9 cellular contexts compared by ENCODE assay signal in the genomic region with DNA sequence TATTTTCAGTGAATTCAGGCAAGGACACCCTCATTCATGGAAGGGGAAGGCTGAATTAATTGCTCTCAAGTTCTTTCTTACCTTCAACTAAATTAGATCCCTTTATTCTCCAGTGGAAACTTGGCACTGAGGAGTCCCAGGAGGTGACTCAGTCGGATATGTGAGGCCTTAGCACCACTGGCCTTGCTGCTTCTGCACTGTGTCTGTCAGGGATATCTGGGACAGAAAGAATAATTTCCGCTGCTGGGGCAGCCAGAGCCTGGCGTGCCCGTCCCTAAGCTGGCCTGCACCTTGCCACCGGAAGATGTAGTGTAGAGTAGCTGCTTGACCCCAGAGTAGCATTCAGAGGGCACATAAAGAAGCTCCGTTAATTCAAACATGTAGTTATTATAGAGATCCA. TPM values are rescaled to one million over a fixed set of nuclear protein-coding genes. Genes with fewer than 3 reads are reported as not detected.
A peak's percentile ranks its signal among the peaks of the same experiment; 100 is the strongest.
DNase-seq lines count a peak whose midpoint lies in the region; FAIRE-seq and TF ChIP-seq lines count a peak whose summit lies in the region.
"Had no signal": no experiment of that assay in that cellular context is flagged by ENCODE, and none has a peak within 500 bp of the region (broad histone marks: within the 10 kb centered on the region; RNA-seq: fewer than 3 reads in every experiment).

No MANE protein-coding gene starts in this region.

- no peak overlapping the region for H3K4me3 Mint-ChIP-seq in activated CD4-positive, alpha-beta T cell treated with anti-CD3 and anti-CD28 coated beads, Interleukin-2, amount 10 ng/mL, durations not matched to agents 24 days and 14 days
- no peak overlapping the region for H3K4me3 Mint-ChIP-seq in activated CD4-positive, alpha-beta memory T cell treated with anti-CD3 and anti-CD28 coated beads, Interleukin-2, amount 10 ng/mL, durations not matched to agents 7 days and 5 days

- CTCF ChIA-PET in activated CD4-positive, alpha-beta memory T cell treated with anti-CD3 and anti-CD28 coated beads, Interleukin-2, amount 10 ng/mL, durations not matched to agents 7 days and 5 days (lab: Charles Lee): interaction anchor here (0.8 to 1.6 kb wide), 3 partner anchors 49 to 158 kb away, joined by 3 to 6 read pairs (median 4); no protein-coding TSS in a partner anchor

- peak overlapping the region; percentile 10 for H3K4me3 ChIP-seq in coronary artery

- peaks cover 2% of the 10 kb centered on the region for H3K36me3 Mint-ChIP-seq in activated CD4-positive, alpha-beta T cell treated with anti-CD3 and anti-CD28 coated beads, Interleukin-2, amount 10 ng/mL, durations not matched to agents 24 days and 14 days (ENCODE audit: low read depth)
- peaks cover 4% of the 10 kb centered on the region for H3K36me3 Mint-ChIP-seq in activated CD4-positive, alpha-beta memory T cell treated with anti-CD3 and anti-CD28 coated beads, Interleukin-2, amount 10 ng/mL, durations not matched to agents 7 days and 5 days (ENCODE audit: low read depth)

- intact Hi-C loops in activated CD4-positive, alpha-beta T cell treated with anti-CD3 and anti-CD28 coated beads, Interleukin-2, amount 10 ng/mL, durations not matched to agents 24 days and 14 days (cut with micrococcal nuclease): no loop called here

- no peak for TF ChIP-seq CTCF in coronary artery (IDR thresholded peaks at IDR 0.05)

- peaks cover 45% of the 10 kb centered on the region for H3K4me1 Mint-ChIP-seq in activated CD4-positive, alpha-beta T cell treated with anti-CD3 and anti-CD28 coated beads, Interleukin-2, amount 10 ng/mL, durations not matched to agents 24 days and 14 days
- peaks cover 46% of the 10 kb centered on the region for H3K4me1 Mint-ChIP-seq in activated CD4-positive, alpha-beta memory T cell treated with anti-CD3 and anti-CD28 coated beads, Interleukin-2, amount 10 ng/mL, durations not matched to agents 7 days and 5 days

- H3K27ac Mint-ChIP-seq in activated CD4-positive, alpha-beta T cell treated with anti-CD3 and anti-CD28 coated beads, Interleukin-2, amount 10 ng/mL, durations not matched to agents 24 days and 14 days: peak overlapping the region; percentile 43
- H3K27ac Mint-ChIP-seq in activated CD4-positive, alpha-beta memory T cell treated with anti-CD3 and anti-CD28 coated beads, Interleukin-2, amount 10 ng/mL, durations not matched to agents 7 days and 5 days: no peak overlapping the region

- peak; percentile 40 for FAIRE-seq in urothelium cell line (lab: Jason Lieb, UNC)

- POLR2A ChIA-PET in activated CD4-positive, alpha-beta memory T cell treated with anti-CD3 and anti-CD28 coated beads, Interleukin-2, amount 10 ng/mL, durations not matched to agents 7 days and 5 days (lab: Charles Lee): no interaction called here

- peak overlapping the region; percentile 59 to 65 for H3K27ac ChIP-seq in coronary artery

- no peak for DNase-seq in activated CD4-positive, alpha-beta T cell treated with anti-CD3 and anti-CD28 coated beads, Interleukin-2, amount 10 ng/mL, durations not matched to agents 24 days and 14 days
- no peak for DNase-seq in activated CD4-positive, alpha-beta T cell treated with anti-CD3 and anti-CD28 coated beads for 1 hour
- DNase-seq in coronary artery (ENCODE audit: low spot score): no peak
- peak; percentile 40 for DNase-seq in medulla oblongata (ENCODE audit: extremely low spot score)
- peak; percentile 74 for DNase-seq in urothelium cell line (ENCODE audit: low spot score)
- no peak for DNase-seq in activated CD4-positive, alpha-beta memory T cell treated with anti-CD3 and anti-CD28 coated beads, Interleukin-2, amount 10 ng/mL, durations not matched to agents 7 days and 5 days
- no peak for DNase-seq in NCI-H2107 (lab: John Stamatoyannopoulos, UW)
- DNase-seq in activated CD4-positive, CD25-positive, alpha-beta regulatory T cell treated with anti-CD3 and anti-CD28 coated beads, Interleukin-2, amount 50 U/mL, for 72 hours: no peak
- DNase-seq: stimulated activated CD4-positive, alpha-beta T cell treated with anti-CD3 and anti-CD28 coated beads, Interleukin-2, amount 100 ng/mL, for 24 hours had no signal

- H3K9me3 Mint-ChIP-seq in activated CD4-positive, alpha-beta T cell treated with anti-CD3 and anti-CD28 coated beads, Interleukin-2, amount 10 ng/mL, durations not matched to agents 24 days and 14 days: no peaks in the 10 kb centered on the region
- no peaks in the 10 kb centered on the region for H3K9me3 Mint-ChIP-seq in activated CD4-positive, alpha-beta memory T cell treated with anti-CD3 and anti-CD28 coated beads, Interleukin-2, amount 10 ng/mL, durations not matched to agents 7 days and 5 days

- H3K27me3 Mint-ChIP-seq in activated CD4-positive, alpha-beta T cell treated with anti-CD3 and anti-CD28 coated beads, Interleukin-2, amount 10 ng/mL, durations not matched to agents 24 days and 14 days: no peaks in the 10 kb centered on the region
- H3K27me3 Mint-ChIP-seq in activated CD4-positive, alpha-beta memory T cell treated with anti-CD3 and anti-CD28 coated beads, Interleukin-2, amount 10 ng/mL, durations not matched to agents 7 days and 5 days: no peaks in the 10 kb centered on the region

RNA-seq across cellular contexts. Expression of gene LIMS1, which starts 53.4 kb away (rescaled TPM):
- total RNA-seq in activated CD4-positive, alpha-beta T cell treated with anti-CD3 and anti-CD28 coated beads, Interleukin-2, amount 10 ng/mL, durations not matched to agents 24 days and 14 days: 63.1 and 66.0 TPM in 2 replicates
- 100 to 1,000 TPM; 129 to 136 TPM for total RNA-seq in activated CD4-positive, alpha-beta memory T cell treated with anti-CD3 and anti-CD28 coated beads, Interleukin-2, amount 10 ng/mL, durations not matched to agents 7 days and 5 days

Comparison
In these comparisons a context has a peak if more than half of its experiments do, and no peak if none do; other contexts are left out.
1. DNase-seq: peak in medulla oblongata (single experiment) and urothelium cell line (single experiment); none in activated CD4-positive, alpha-beta T cell treated with anti-CD3 and anti-CD28 coated beads, Interleukin-2, amount 10 ng/mL, durations not matched to agents 24 days and 14 days (single experiment), activated CD4-positive, alpha-beta T cell treated with anti-CD3 and anti-CD28 coated beads for 1 hour (single experiment), coronary artery (single experiment), activated CD4-positive, alpha-beta memory T cell treated with anti-CD3 and anti-CD28 coated beads, Interleukin-2, amount 10 ng/mL, durations not matched to agents 7 days and 5 days (single experiment), NCI-H2107 (single experiment) and activated CD4-positive, CD25-positive, alpha-beta regulatory T cell treated with anti-CD3 and anti-CD28 coated beads, Interleukin-2, amount 50 U/mL, for 72 hours (single experiment).